ENCODE assay signal across 8 cellular contexts in genomic region chr6:108558372-108559096, GRCh38. TPM values are rescaled to one million over a fixed set of nuclear protein-coding genes. Genes with fewer than 3 reads are reported as not detected.
DNase-seq lines count a peak whose midpoint lies in the region; ATAC-seq and TF ChIP-seq lines count a peak whose summit lies in the region.

No MANE protein-coding gene starts in this region.

- peaks cover 18% of the 10 kb centered on the region for H3K36me3 Mint-ChIP-seq in activated CD4-positive, alpha-beta T cell treated with anti-CD3 and anti-CD28 coated beads, Interleukin-2, amount 10 ng/mL, durations not matched to agents 7 days and 5 days (ENCODE audit: low read depth)

- peaks cover 36% of the 10 kb centered on the region for H3K27me3 Mint-ChIP-seq in activated CD4-positive, alpha-beta T cell treated with anti-CD3 and anti-CD28 coated beads, Interleukin-2, amount 10 ng/mL, durations not matched to agents 7 days and 5 days

- DNase-seq in AG20443 (ENCODE audit: low spot score), result peak; percentile 94
- peak; percentile 97 to 99 for DNase-seq in NCI-H526 (lab: John Stamatoyannopoulos, UW)
- DNase-seq in activated CD4-positive, alpha-beta T cell treated with anti-CD3 and anti-CD28 coated beads, Interleukin-2, amount 10 ng/mL, durations not matched to agents 7 days and 5 days, result peak; percentile 97
- DNase-seq in coronary artery (ENCODE audit: low spot score), result peak; percentile 98
- DNase-seq in left colon, result peak; percentile 98 to 99
- peak; percentile 86 to 93 (median 92) for DNase-seq in stimulated activated CD4-positive, alpha-beta T cell treated with anti-CD3 and anti-CD28 coated beads, Interleukin-1b, Interleukin-23, amount 100 ng/mL, for 24 hours (ENCODE audit: low read depth in 4 of 4, low spot score in 1 of 4)

- POLR2A ChIA-PET in activated CD4-positive, alpha-beta T cell treated with anti-CD3 and anti-CD28 coated beads, Interleukin-2, amount 10 ng/mL, durations not matched to agents 7 days and 5 days (lab: Charles Lee), result interaction anchor here (0.7 kb wide), 1 partner anchor 274 kb away, joined by 3 read pairs; no protein-coding TSS in a partner anchor

- H3K9me3 Mint-ChIP-seq in activated CD4-positive, alpha-beta T cell treated with anti-CD3 and anti-CD28 coated beads, Interleukin-2, amount 10 ng/mL, durations not matched to agents 7 days and 5 days, result no peaks in the 10 kb centered on the region

- intact Hi-C loops in left colon (cut with DNase I, micrococcal nuclease), result no loop called here

- H3K4me1 Mint-ChIP-seq in activated CD4-positive, alpha-beta T cell treated with anti-CD3 and anti-CD28 coated beads, Interleukin-2, amount 10 ng/mL, durations not matched to agents 7 days and 5 days, result peaks cover 24% of the 10 kb centered on the region

- TF ChIP-seq CTCF in coronary artery (IDR thresholded peaks at IDR 0.05), result no peak

- peak overlapping the region; percentile 98 for H3K27ac Mint-ChIP-seq in activated CD4-positive, alpha-beta T cell treated with anti-CD3 and anti-CD28 coated beads, Interleukin-2, amount 10 ng/mL, durations not matched to agents 7 days and 5 days

- CTCF ChIA-PET in activated CD4-positive, alpha-beta T cell treated with anti-CD3 and anti-CD28 coated beads, Interleukin-2, amount 10 ng/mL, durations not matched to agents 7 days and 5 days (lab: Charles Lee), result interaction anchor here (0.6 to 2.6 kb wide), 5 partner anchors 10 to 537 kb away, joined by 3 to 7 read pairs (median 4); partner anchors contain the start of gene CEP57L1

- H3K4me3 Mint-ChIP-seq in activated CD4-positive, alpha-beta T cell treated with anti-CD3 and anti-CD28 coated beads, Interleukin-2, amount 10 ng/mL, durations not matched to agents 7 days and 5 days, result peak overlapping the region; percentile 95

- H3K4me3 ChIP-seq in coronary artery, result peak overlapping the region; percentile 92

- peak; percentile 55 for ATAC-seq in GM19328 (IDR thresholded peaks at IDR 0.05; ENCODE audit: unreplicated experiment)
- ATAC-seq in HG03460 (IDR thresholded peaks at IDR 0.05; ENCODE audit: unreplicated experiment), result peak; percentile 59
- peak; percentile 66 for ATAC-seq in left colon

- peak overlapping the region; percentile 91 to 98 for H3K27ac ChIP-seq in coronary artery

RNA-seq across cellular contexts. Expression of gene FOXO3, which starts 2.2 kb away (rescaled TPM):
- total RNA-seq in activated CD4-positive, alpha-beta T cell treated with anti-CD3 and anti-CD28 coated beads, Interleukin-2, amount 10 ng/mL, durations not matched to agents 7 days and 5 days, result 10 to 100 TPM; 11.2 to 12.8 TPM
- 10 to 100 TPM; 39.9 to 70.0 TPM for total RNA-seq in left colon

Comparison
In these comparisons a context has a peak if more than half of its experiments do, and no peak if none do; other contexts are left out.
1. Peak in every context shown above with its lines: DNase-seq, ATAC-seq, H3K4me3 ChIP-seq and H3K27ac ChIP-seq.